Comparison of ENCODE assay signal across 8 cellular contexts in genomic region chr4:82890602-82890912, GRCh38. TPM values are rescaled to one million over a fixed set of nuclear protein-coding genes. Genes with fewer than 3 reads are reported as not detected.
DNase-seq lines count a peak whose midpoint lies in the region; ATAC-seq, FAIRE-seq and TF ChIP-seq lines count a peak whose summit lies in the region.

No MANE protein-coding gene starts in this region.

- no peak for FAIRE-seq in GM12891 (lab: Jason Lieb, UNC)

- peak overlapping the region; percentile 97 for H3K27ac Mint-ChIP-seq in activated CD8-positive, alpha-beta T cell treated with anti-CD3 and anti-CD28 coated beads, Interleukin-2, amount 10 ng/mL, durations not matched to agents 7 days and 5 days
- peak overlapping the region; percentile 94 to 96 for H3K27ac Mint-ChIP-seq in stimulated activated naive CD8-positive, alpha-beta T cell treated with anti-CD3 and anti-CD28 coated beads, Interleukin-15, amount 100 ng/mL, for 72 hours

- peak; percentile 1 for ATAC-seq in HG02763 (IDR thresholded peaks at IDR 0.05; ENCODE audit: unreplicated experiment)
- peak; percentile 64 for ATAC-seq in activated CD8-positive, alpha-beta T cell treated with anti-CD3 and anti-CD28 coated beads, Interleukin-2, amount 10 ng/mL, durations not matched to agents 7 days and 5 days
- peak; percentile 72 for ATAC-seq in stimulated activated naive CD8-positive, alpha-beta T cell treated with anti-CD3 and anti-CD28 coated beads, Interleukin-15, amount 100 ng/mL, for 72 hours

- peaks cover 50% of the 10 kb centered on the region for H3K4me1 Mint-ChIP-seq in activated CD8-positive, alpha-beta T cell treated with anti-CD3 and anti-CD28 coated beads, Interleukin-2, amount 10 ng/mL, durations not matched to agents 7 days and 5 days (ENCODE audit: low read depth)
- H3K4me1 Mint-ChIP-seq in stimulated activated naive CD8-positive, alpha-beta T cell treated with anti-CD3 and anti-CD28 coated beads, Interleukin-15, amount 100 ng/mL, for 72 hours: peaks cover 56% of the 10 kb centered on the region

- no peaks in the 10 kb centered on the region for H3K27me3 Mint-ChIP-seq in activated CD8-positive, alpha-beta T cell treated with anti-CD3 and anti-CD28 coated beads, Interleukin-2, amount 10 ng/mL, durations not matched to agents 7 days and 5 days (ENCODE audit: low read depth)
- H3K27me3 Mint-ChIP-seq in stimulated activated naive CD8-positive, alpha-beta T cell treated with anti-CD3 and anti-CD28 coated beads, Interleukin-15, amount 100 ng/mL, for 72 hours: no peaks in the 10 kb centered on the region

- POLR2A ChIA-PET in AG04450 (lab: Yijun Ruan, JAX): no interaction called here
- POLR2A ChIA-PET in activated CD8-positive, alpha-beta T cell treated with anti-CD3 and anti-CD28 coated beads, Interleukin-2, amount 10 ng/mL, durations not matched to agents 7 days and 5 days (lab: Charles Lee): interaction anchor here (1.5 to 4.1 kb wide), 5 partner anchors 10 to 121 kb away, joined by 4 to 26 read pairs (median 6); partner anchors contain the start of genes LIN54 and THAP9

- H3K27ac ChIP-seq in AG04450 (ENCODE audit: low read depth, low read length): peak overlapping the region; percentile 99

- H3K9me3 ChIP-seq in AG04450 (ENCODE audit: control insufficient read depth, insufficient read depth, low read length) (peaks cover 2% of the 10 kb centered on the region; the same call in 1 of the 2 replicates), iPS-18c (ENCODE audit: control insufficient read depth, insufficient read depth, low read length) (peaks cover 2% of the 10 kb centered on the region)

- peak overlapping the region; percentile 90 for H3K4me3 ChIP-seq in AG04450 (ENCODE audit: low read depth, low read length)
- peak overlapping the region; percentile 98 for H3K4me3 ChIP-seq in iPS-18c (ENCODE audit: insufficient read depth, low read depth, low read length)

- no peak for TF ChIP-seq POLR2A in GM12891 (IDR thresholded peaks at IDR 0.05; ENCODE audit: low read depth, low read length)

- no peak for TF ChIP-seq CTCF in AG04450 (IDR thresholded peaks at IDR 0.05; ENCODE audit: low read depth, low read length)

- H3K27me3 ChIP-seq in AG04450 (ENCODE audit: control insufficient read depth, insufficient read depth, low read length): no peaks in the 10 kb centered on the region

- no peak for DNase-seq in AG04450 (ENCODE audit: low read depth, low spot score)
- no peak for DNase-seq in activated CD8-positive, alpha-beta T cell treated with anti-CD3 and anti-CD28 coated beads, Interleukin-2, amount 10 ng/mL, durations not matched to agents 7 days and 5 days
- no peak for DNase-seq in stimulated activated naive CD8-positive, alpha-beta T cell treated with anti-CD3 and anti-CD28 coated beads, Interleukin-15, amount 100 ng/mL, for 72 hours
- DNase-seq in stimulated activated CD4-positive, alpha-beta T cell treated with anti-CD3 and anti-CD28 coated beads, Interleukin-4, amount 100 ng/mL, for 24 hours: no peak
- no peak for DNase-seq in GM12891 (ENCODE audit: insufficient read length, low spot score)
- no peak for DNase-seq in stimulated activated CD4-positive, alpha-beta T cell treated with anti-CD3 and anti-CD28 coated beads, Interleukin-2, amount 100 ng/mL, for 48 hours

- H3K36me3 Mint-ChIP-seq in activated CD8-positive, alpha-beta T cell treated with anti-CD3 and anti-CD28 coated beads, Interleukin-2, amount 10 ng/mL, durations not matched to agents 7 days and 5 days (ENCODE audit: low read depth): peaks cover 52% of the 10 kb centered on the region

- CTCF ChIA-PET in AG04450 (lab: Charles Lee): no interaction called here
- CTCF ChIA-PET in activated CD8-positive, alpha-beta T cell treated with anti-CD3 and anti-CD28 coated beads, Interleukin-2, amount 10 ng/mL, durations not matched to agents 7 days and 5 days (lab: Charles Lee): interaction anchor here (2.5 to 2.7 kb wide), 2 partner anchors 9 to 38 kb away, joined by 15 read pairs; no protein-coding TSS in a partner anchor

- peak overlapping the region; percentile 93 for H3K4me3 Mint-ChIP-seq in activated CD8-positive, alpha-beta T cell treated with anti-CD3 and anti-CD28 coated beads, Interleukin-2, amount 10 ng/mL, durations not matched to agents 7 days and 5 days
- peak overlapping the region; percentile 92 for H3K4me3 Mint-ChIP-seq in stimulated activated naive CD8-positive, alpha-beta T cell treated with anti-CD3 and anti-CD28 coated beads, Interleukin-15, amount 100 ng/mL, for 72 hours

- H3K9me3 Mint-ChIP-seq in activated CD8-positive, alpha-beta T cell treated with anti-CD3 and anti-CD28 coated beads, Interleukin-2, amount 10 ng/mL, durations not matched to agents 7 days and 5 days (ENCODE audit: insufficient read depth): no peaks in the 10 kb centered on the region
- no peaks in the 10 kb centered on the region for H3K9me3 Mint-ChIP-seq in stimulated activated naive CD8-positive, alpha-beta T cell treated with anti-CD3 and anti-CD28 coated beads, Interleukin-15, amount 100 ng/mL, for 72 hours

TF ChIP-seq in GM12891, 5 proteins besides CTCF, POLR2A, EP300 and RAD21:
- TF ChIP-seq SPI1 (IDR thresholded peaks at IDR 0.05; ENCODE audit: low read depth, low read length) (no peak), TAF1 (IDR thresholded peaks at IDR 0.05; ENCODE audit: low read depth, low read length) (no peak), POU2F2 (IDR thresholded peaks at IDR 0.05; ENCODE audit: low read depth, low read length) (no peak), PAX5 (IDR thresholded peaks at IDR 0.05; ENCODE audit: insufficient read depth, low read length, severe bottlenecking) (no peak), POLR2AphosphoS5 (IDR thresholded peaks at IDR 0.05; ENCODE audit: low read depth, low read length) (no peak)

RNA-seq across cellular contexts. Expression of gene SEC31A, which starts 0.4 kb away (rescaled TPM):
- polyA plus RNA-seq in AG04450 (2011; rRNA removed): 383 and 436 TPM in 2 replicates
- 395 and 404 TPM in 2 replicates for polyA minus RNA-seq in AG04450 (2011; rRNA and poly(A)+ RNA removed)
- 100 to 1,000 TPM; 111 to 113 TPM for total RNA-seq in activated CD8-positive, alpha-beta T cell treated with anti-CD3 and anti-CD28 coated beads, Interleukin-2, amount 10 ng/mL, durations not matched to agents 7 days and 5 days
- polyA plus RNA-seq in GM12891 (2012; ENCODE audit: low read depth, missing spikeins): 96.3 TPM

RNA-seq across cellular contexts. Expression of gene THAP9, which starts 10.0 kb away (rescaled TPM):
- polyA plus RNA-seq in AG04450 (2011; rRNA removed): 2.2 and 3.2 TPM in 2 replicates
- polyA minus RNA-seq in AG04450 (2011; rRNA and poly(A)+ RNA removed): 1.2 and 3.0 TPM in 2 replicates
- 1 to 10 TPM; 3.1 to 3.3 TPM for total RNA-seq in activated CD8-positive, alpha-beta T cell treated with anti-CD3 and anti-CD28 coated beads, Interleukin-2, amount 10 ng/mL, durations not matched to agents 7 days and 5 days
- 2.4 TPM for polyA plus RNA-seq in GM12891 (2012; ENCODE audit: low read depth, missing spikeins)

Comparison
In these comparisons a context has a peak if more than half of its experiments do, and no peak if none do; other contexts are left out.
1. ATAC-seq: peak in every context shown above with its lines; median percentile 72 in stimulated activated naive CD8-positive, alpha-beta T cell treated with anti-CD3 and anti-CD28 coated beads, Interleukin-15, amount 100 ng/mL, for 72 hours; 64 in activated CD8-positive, alpha-beta T cell treated with anti-CD3 and anti-CD28 coated beads, Interleukin-2, amount 10 ng/mL, durations not matched to agents 7 days and 5 days; 1 in HG02763.